In genomic region chr3:52246264-52246620, GRCh38 we compare ENCODE assay signal across 1 cellular context.
TF ChIP-seq lines count a peak whose summit lies in the region.

No MANE protein-coding gene starts in this region.

TF ChIP-seq in K562, 482 proteins besides CTCF, POLR2A, EP300 and RAD21:
- TF ChIP-seq C11orf30 (IDR thresholded peaks at IDR 0.05; ENCODE audit: low read depth) (no peak), ZNF586 (CRISPR knock-in tag; conservative IDR thresholded peaks at IDR 0.05) (no peak), BRCA1 (IDR thresholded peaks at IDR 0.05) (no peak), BRCA1 (CRISPR knock-in tag; IDR thresholded peaks at IDR 0.05) (no peak), PRPF4 (IDR thresholded peaks at IDR 0.05; ENCODE audit: insufficient read depth, low read depth, low read length, poor library complexity, severe bottlenecking) (no peak), ZBTB40 (IDR thresholded peaks at IDR 0.05) (no peak), ZBTB40 (CRISPR knock-in tag; IDR thresholded peaks at IDR 0.05) (no peak), MNT (conservative IDR thresholded peaks at IDR 0.05) (no peak), ETV5 (CRISPR knock-in tag; IDR thresholded peaks at IDR 0.05; ENCODE audit: low read depth) (no peak), BHLHE40 (IDR thresholded peaks at IDR 0.05; ENCODE audit: low read length) (no peak), TAF7 (tag; IDR thresholded peaks at IDR 0.05) (no peak), ZNF224 (CRISPR knock-in tag; IDR thresholded peaks at IDR 0.05) (no peak), ZNF23 (CRISPR knock-in tag; IDR thresholded peaks at IDR 0.05) (no peak)
